Comparison of ENCODE assay signal across 19 cellular contexts in genomic region chrX:47936940-47937317, GRCh38.
DNase-seq lines count a peak whose midpoint lies in the region; ATAC-seq, FAIRE-seq and TF ChIP-seq lines count a peak whose summit lies in the region.
"Had no signal": no experiment of that assay in that cellular context is flagged by ENCODE, and none has a peak within 500 bp of the region (broad histone marks: within the 10 kb centered on the region; RNA-seq: fewer than 3 reads in every experiment).

No MANE protein-coding gene starts in this region.

- H3K4me1 Mint-ChIP-seq in activated T-cell treated with anti-CD3 and anti-CD28 coated beads, Interleukin-2, amount 50 U/mL, for 24 hours (ENCODE audit: low read depth), result peaks cover 7% of the 10 kb centered on the region
- H3K4me1 Mint-ChIP-seq in activated CD8-positive, alpha-beta T cell treated with anti-CD3 and anti-CD28 coated beads, Interleukin-2, amount 10 ng/mL, durations not matched to agents 7 days and 5 days (ENCODE audit: low read depth), result peaks cover 7% of the 10 kb centered on the region
- H3K4me1 Mint-ChIP-seq in naive B cell, result peaks cover 0 to 5% (median 3%) of the 10 kb centered on the region in 3 donors

- peaks cover 47% of the 10 kb centered on the region for H3K27me3 Mint-ChIP-seq in activated T-cell treated with anti-CD3 and anti-CD28 coated beads, Interleukin-2, amount 50 U/mL, for 24 hours
- no peaks in the 10 kb centered on the region for H3K27me3 Mint-ChIP-seq in activated CD8-positive, alpha-beta T cell treated with anti-CD3 and anti-CD28 coated beads, Interleukin-2, amount 10 ng/mL, durations not matched to agents 7 days and 5 days (ENCODE audit: low read depth)
- H3K27me3 Mint-ChIP-seq in naive B cell, result no peaks in the 10 kb centered on the region
- H3K27me3 Mint-ChIP-seq: dendritic cell treated with granulocyte-macrophage colony-stimulating factor and Interleukin-4, amounts not matched to agents 40 ng/mL and 50 ng/mL, for 4 days had no signal

- H3K36me3 Mint-ChIP-seq in activated T-cell treated with anti-CD3 and anti-CD28 coated beads, Interleukin-2, amount 50 U/mL, for 24 hours (ENCODE audit: low read depth), result no peaks in the 10 kb centered on the region
- peaks cover 3% of the 10 kb centered on the region for H3K36me3 Mint-ChIP-seq in activated CD8-positive, alpha-beta T cell treated with anti-CD3 and anti-CD28 coated beads, Interleukin-2, amount 10 ng/mL, durations not matched to agents 7 days and 5 days (ENCODE audit: low read depth)
- no peaks in the 10 kb centered on the region for H3K36me3 Mint-ChIP-seq in naive B cell

- CTCF ChIA-PET in activated CD8-positive, alpha-beta T cell treated with anti-CD3 and anti-CD28 coated beads, Interleukin-2, amount 10 ng/mL, durations not matched to agents 7 days and 5 days (lab: Charles Lee), result interaction anchor here (0.6 kb wide), 1 partner anchor 9 kb away, joined by 3 read pairs; no protein-coding TSS in a partner anchor

- H3K4me3 Mint-ChIP-seq in activated T-cell treated with anti-CD3 and anti-CD28 coated beads, Interleukin-2, amount 50 U/mL, for 24 hours, result peak overlapping the region; percentile 5
- H3K4me3 Mint-ChIP-seq in activated CD8-positive, alpha-beta T cell treated with anti-CD3 and anti-CD28 coated beads, Interleukin-2, amount 10 ng/mL, durations not matched to agents 7 days and 5 days, result peak overlapping the region; percentile 75
- peak overlapping the region; percentile 49 to 91 (median 80) for H3K4me3 Mint-ChIP-seq in naive B cell

- no peak for DNase-seq in activated T-cell treated with anti-CD3 and anti-CD28 coated beads, Interleukin-2, amount 50 U/mL, for 24 hours
- DNase-seq in activated T-cell treated with anti-CD3 and anti-CD28 coated beads, Interleukin-2, amount 50 U/mL, for 1 hour, result no peak
- DNase-seq in GM12892 (ENCODE audit: insufficient read length) (no peak), naive B cell (no peak), COLO829 (ENCODE audit: low spot score) (no peak), NCI-H446 treated with DMSO at 0.1 percent for 48 hours (lab: John Stamatoyannopoulos, UW) (no peak), SIG-M5 treated with dmso at 0.1 percent for 504 hours (lab: John Stamatoyannopoulos, UW; ENCODE audit: unreplicated experiment) (no peak)
- no peak for DNase-seq in activated CD8-positive, alpha-beta T cell treated with anti-CD3 and anti-CD28 coated beads, Interleukin-2, amount 10 ng/mL, durations not matched to agents 7 days and 5 days
- DNase-seq: Caco-2, foreskin keratinocyte, IMR-90, NCI-H2029 treated with DMSO at 0.1 percent for 48 hours, NCI-H526, ovary, PC-3 had no signal

- H3K27ac Mint-ChIP-seq in activated T-cell treated with anti-CD3 and anti-CD28 coated beads, Interleukin-2, amount 50 U/mL, for 24 hours, result no peak overlapping the region
- peak overlapping the region; percentile 34 for H3K27ac Mint-ChIP-seq in activated CD8-positive, alpha-beta T cell treated with anti-CD3 and anti-CD28 coated beads, Interleukin-2, amount 10 ng/mL, durations not matched to agents 7 days and 5 days
- H3K27ac Mint-ChIP-seq in naive B cell, result peak overlapping the region in 1 of 6 donors; percentile 83
- H3K27ac Mint-ChIP-seq: dendritic cell treated with granulocyte-macrophage colony-stimulating factor and Interleukin-4, amounts not matched to agents 40 ng/mL and 50 ng/mL, for 4 days had no signal

- no peaks in the 10 kb centered on the region for H3K9me3 Mint-ChIP-seq in activated T-cell treated with anti-CD3 and anti-CD28 coated beads, Interleukin-2, amount 50 U/mL, for 24 hours
- H3K9me3 Mint-ChIP-seq in activated CD8-positive, alpha-beta T cell treated with anti-CD3 and anti-CD28 coated beads, Interleukin-2, amount 10 ng/mL, durations not matched to agents 7 days and 5 days (ENCODE audit: insufficient read depth), result no peaks in the 10 kb centered on the region
- peaks cover 0 to 5% (median 0%) of the 10 kb centered on the region in 7 donors for H3K9me3 Mint-ChIP-seq in naive B cell
- H3K9me3 Mint-ChIP-seq: dendritic cell treated with granulocyte-macrophage colony-stimulating factor and Interleukin-4, amounts not matched to agents 40 ng/mL and 50 ng/mL, for 4 days had no signal

- POLR2A ChIA-PET in activated CD8-positive, alpha-beta T cell treated with anti-CD3 and anti-CD28 coated beads, Interleukin-2, amount 10 ng/mL, durations not matched to agents 7 days and 5 days (lab: Charles Lee), result no interaction called here

- peak; percentile 85 for FAIRE-seq in GM12892 (lab: Jason Lieb, UNC)
- FAIRE-seq: TTC549 had no signal

- no peak for TF ChIP-seq POLR2A in GM12892 (IDR thresholded peaks at IDR 0.05; ENCODE audit: low read depth, low read length)

- no peak for ATAC-seq in activated CD8-positive, alpha-beta T cell treated with anti-CD3 and anti-CD28 coated beads, Interleukin-2, amount 10 ng/mL, durations not matched to agents 7 days and 5 days
- no peak for ATAC-seq in naive B cell (ENCODE audit: low read depth in 2 of 2)
- ATAC-seq: foreskin keratinocyte, left lobe of liver, PC-3, sciatic nerve had no signal

Comparison
In these comparisons a context has a peak if more than half of its experiments do, and no peak if none do; other contexts are left out.
1. H3K4me3 Mint-ChIP-seq: peak in every context shown above with its lines; median percentile 80 in naive B cell; 75 in activated CD8-positive, alpha-beta T cell treated with anti-CD3 and anti-CD28 coated beads, Interleukin-2, amount 10 ng/mL, durations not matched to agents 7 days and 5 days; 5 in activated T-cell treated with anti-CD3 and anti-CD28 coated beads, Interleukin-2, amount 50 U/mL, for 24 hours.